ENCODE assay signal across 23 cellular contexts in genomic region chr6:35566794-35567193, GRCh38. TPM values are rescaled to one million over a fixed set of nuclear protein-coding genes. Genes with fewer than 3 reads are reported as not detected.
DNase-seq lines count a peak whose midpoint lies in the region; ATAC-seq, FAIRE-seq and TF ChIP-seq lines count a peak whose summit lies in the region.
"Had no signal": no experiment of that assay in that cellular context is flagged by ENCODE, and none has a peak within 500 bp of the region (broad histone marks: within the 10 kb centered on the region; RNA-seq: fewer than 3 reads in every experiment).

No MANE protein-coding gene starts in this region.

- TF ChIP-seq CTCF in HepG2 (CRISPR knock-in tag; IDR thresholded peaks at IDR 0.05) = no peak
- TF ChIP-seq CTCF in right lobe of liver (IDR thresholded peaks at IDR 0.05) = no peak
- TF ChIP-seq CTCF in K562 (IDR thresholded peaks at IDR 0.05 in 2 of 3, conservative IDR thresholded peaks at IDR 0.05 in 1 of 3; ENCODE audit: insufficient read depth in 2 of 3, low read depth in 1 of 3, low read length in 3 of 3) = no peak
- TF ChIP-seq CTCF in PC-3 (conservative IDR thresholded peaks at IDR 0.05; ENCODE audit: low read depth, low read length) = no peak
- TF ChIP-seq CTCF in type B pancreatic cell (conservative IDR thresholded peaks at IDR 0.05) = no peak

- H2AFZ ChIP-seq in HepG2 (ENCODE audit: low read length) = no peak overlapping the region
- no peak overlapping the region for H2AFZ ChIP-seq in K562 (ENCODE audit: low read depth, low read length)
- H2AFZ ChIP-seq in PC-3 (ENCODE audit: low read length) = no peak overlapping the region
- H2AFZ ChIP-seq: GM23338 had no signal

- H3K27ac ChIP-seq in HepG2 (ENCODE audit: extremely low read length, insufficient read depth, low read length) = no peak overlapping the region
- H3K27ac ChIP-seq in right lobe of liver = no peak overlapping the region
- H3K27ac ChIP-seq in K562 (ENCODE audit: extremely low read depth, low read depth, low read length) = no peak overlapping the region
- H3K27ac ChIP-seq in naive thymus-derived CD4-positive, alpha-beta T cell (ENCODE audit: low read depth, low read length) = no peak overlapping the region
- H3K27ac ChIP-seq in PC-3 (ENCODE audit: low read length) = no peak overlapping the region
- H3K27ac ChIP-seq: BLaER1 treated with 17β-estradiol and CSF1 and Interleukin-3, amounts not matched to agents 10 nM and 100 nM had no signal

- in situ Hi-C loops in HepG2 (cut with HindIII; ENCODE audit: extremely low pct_ligation_motif_present, low pct_unique_long_range_greater_than_20kb) (no loop called here), K562 (cut with MboI) (no loop called here)

- peaks cover 0 to 34% (median 0%) of the 10 kb centered on the region in 5 donors for H3K27me3 Mint-ChIP-seq in naive thymus-derived CD4-positive, alpha-beta T cell
- peaks cover 16% of the 10 kb centered on the region for H3K27me3 Mint-ChIP-seq in type B pancreatic cell

- no peaks in the 10 kb centered on the region for H3K36me3 ChIP-seq in HepG2 (replicated peaks in 1 of 2; ENCODE audit: control insufficient read depth in 1 of 2, insufficient read depth in 2 of 2, low read length in 2 of 2)
- H3K36me3 ChIP-seq in right lobe of liver = peaks cover 0 to under 1% (median 0%) of the 10 kb centered on the region in 4 donors
- no peaks in the 10 kb centered on the region for H3K36me3 ChIP-seq in K562 (ENCODE audit: control insufficient read depth, insufficient read depth, low read length)
- no peaks in the 10 kb centered on the region for H3K36me3 ChIP-seq in naive thymus-derived CD4-positive, alpha-beta T cell (ENCODE audit: control insufficient read depth in 2 of 3, insufficient read depth in 3 of 3, low read length in 3 of 3)
- H3K36me3 ChIP-seq in PC-3 (ENCODE audit: low read depth, low read length) = no peaks in the 10 kb centered on the region

- H3K4me3 ChIP-seq in HepG2 (replicated peaks in 1 of 3; ENCODE audit: insufficient read depth in 1 of 3, low read depth in 2 of 3, low read length in 3 of 3) (no peak overlapping the region), right lobe of liver (no peak overlapping the region), K562 (no peak overlapping the region), PC-3 (ENCODE audit: low read length) (no peak overlapping the region)
- H3K4me3 ChIP-seq in naive thymus-derived CD4-positive, alpha-beta T cell (ENCODE audit: low read length) = no peak overlapping the region
- H3K4me3 ChIP-seq: BLaER1 treated with 17β-estradiol and CSF1 and Interleukin-3, amounts not matched to agents 10 nM and 100 nM; GM12878; GM23338 had no signal

- DNase-seq in HepG2 (ENCODE audit: low spot score) = no peak
- DNase-seq in right lobe of liver = no peak
- DNase-seq in K562 (ENCODE audit: extremely low read depth in 1 of 4, low spot score in 3 of 4) = no peak
- no peak for DNase-seq in naive thymus-derived CD4-positive, alpha-beta T cell
- DNase-seq in stimulated activated effector memory CD8-positive, alpha-beta T cell treated with anti-CD3 and anti-CD28 coated beads, Interleukin-12 subunit alpha, Interleukin-12 subunit beta, amount 100 ng/mL, for 72 hours (ENCODE audit: low spot score in 2 of 2) = no peak
- no peak for DNase-seq in stimulated activated CD4-positive, alpha-beta T cell treated with anti-CD3 and anti-CD28 coated beads, Interleukin-2, amount 100 ng/mL, for 24 hours
- no peak for DNase-seq in PC-3
- no peak for DNase-seq in type B pancreatic cell (ENCODE audit: extremely low spot score, unreplicated experiment)
- DNase-seq: Calu3; CD8-positive, alpha-beta T cell; EL; KG1; NCI-H1417; NCI-H187; NCI-H2227 treated with DMSO at 0.1 percent for 48 hours; NCI-H510A treated with DMSO at 0.1 percent for 48 hours; NCI-H82; RPMI8226; SHP77 treated with DMSO at 0.1 percent for 48 hours had no signal

- POLR2A ChIA-PET in HepG2 (lab: Yijun Ruan, JAX) (no interaction called here), K562 (lab: Yijun Ruan, JAX) (interaction anchor here (0.6 kb wide), 1 partner anchor 13 kb away, joined by 3 read pairs; no protein-coding TSS in a partner anchor), PC-3 (lab: Charles Lee; ENCODE audit: unreplicated experiment) (no interaction called here)
- POLR2A ChIA-PET in naive thymus-derived CD4-positive, alpha-beta T cell (lab: Charles Lee) = interaction anchor here (0.6 kb wide), 2 partner anchors 36 to 901 kb away, joined by 3 to 4 read pairs; no protein-coding TSS in a partner anchor

- no peaks in the 10 kb centered on the region for H3K9me1 ChIP-seq in K562 (ENCODE audit: control insufficient read depth, insufficient read depth, low read length)

- peaks cover 22% of the 10 kb centered on the region for H3K4me1 ChIP-seq in HepG2 (ENCODE audit: insufficient read depth, low read length)
- no peaks in the 10 kb centered on the region for H3K4me1 ChIP-seq in right lobe of liver
- no peaks in the 10 kb centered on the region; a peak in 2 of 5 replicates for H3K4me1 ChIP-seq in K562 (replicated peaks in 1 of 2; ENCODE audit: control insufficient read depth in 2 of 2, insufficient read depth in 2 of 2, low read length in 2 of 2)
- H3K4me1 ChIP-seq in naive thymus-derived CD4-positive, alpha-beta T cell (ENCODE audit: control insufficient read depth in 2 of 2, insufficient read depth in 2 of 2, low read length in 2 of 2) = no peaks in the 10 kb centered on the region
- H3K4me1 ChIP-seq in PC-3 (ENCODE audit: insufficient read depth, low read length) = no peaks in the 10 kb centered on the region

- H3K79me2 ChIP-seq in HepG2 (ENCODE audit: insufficient read depth, low read length) (no peaks in the 10 kb centered on the region), K562 (ENCODE audit: control insufficient read depth, insufficient read depth, low read length) (no peaks in the 10 kb centered on the region), PC-3 (ENCODE audit: low read length) (no peaks in the 10 kb centered on the region)

- H3K36me3 Mint-ChIP-seq in naive thymus-derived CD4-positive, alpha-beta T cell = peaks cover 0 to 8% (median 0%) of the 10 kb centered on the region in 5 donors
- H3K36me3 Mint-ChIP-seq in stimulated activated effector memory CD8-positive, alpha-beta T cell treated with anti-CD3 and anti-CD28 coated beads, Interleukin-12 subunit alpha, Interleukin-12 subunit beta, amount 100 ng/mL, for 72 hours = peaks cover 4% of the 10 kb centered on the region
- no peaks in the 10 kb centered on the region for H3K36me3 Mint-ChIP-seq in type B pancreatic cell

- peaks cover 0 to 47% of the 10 kb centered on the region in 2 experiments; a peak in 4 of 5 replicates for H3K27me3 ChIP-seq in HepG2 (ENCODE audit: control insufficient read depth in 1 of 2, insufficient read depth in 2 of 2, low read length in 2 of 2)
- no peaks in the 10 kb centered on the region for H3K27me3 ChIP-seq in right lobe of liver
- peaks cover 33 to 34% of the 10 kb centered on the region in 2 experiments for H3K27me3 ChIP-seq in K562 (ENCODE audit: control insufficient read depth in 2 of 2, insufficient read depth in 2 of 2, low read length in 2 of 2)
- H3K27me3 ChIP-seq in naive thymus-derived CD4-positive, alpha-beta T cell (ENCODE audit: control insufficient read depth in 2 of 2, insufficient read depth in 2 of 2, low read length in 2 of 2) = no peaks in the 10 kb centered on the region
- H3K27me3 ChIP-seq in PC-3 (ENCODE audit: low read length) = peaks cover 22% of the 10 kb centered on the region
- H3K27me3 ChIP-seq: BLaER1 treated with 17β-estradiol and CSF1 and Interleukin-3, amounts not matched to agents 10 nM and 100 nM had no signal

- peaks cover 4 to 19% (median 9%) of the 10 kb centered on the region in 7 donors for H3K4me1 Mint-ChIP-seq in naive thymus-derived CD4-positive, alpha-beta T cell
- peaks cover 5% of the 10 kb centered on the region for H3K4me1 Mint-ChIP-seq in stimulated activated effector memory CD8-positive, alpha-beta T cell treated with anti-CD3 and anti-CD28 coated beads, Interleukin-12 subunit alpha, Interleukin-12 subunit beta, amount 100 ng/mL, for 72 hours
- no peaks in the 10 kb centered on the region for H3K4me1 Mint-ChIP-seq in type B pancreatic cell (ENCODE audit: unreplicated experiment)

- peaks cover 0 to 11% (median 0%) of the 10 kb centered on the region in 11 donors for H3K9me3 Mint-ChIP-seq in naive thymus-derived CD4-positive, alpha-beta T cell
- no peaks in the 10 kb centered on the region for H3K9me3 Mint-ChIP-seq in stimulated activated effector memory CD8-positive, alpha-beta T cell treated with anti-CD3 and anti-CD28 coated beads, Interleukin-12 subunit alpha, Interleukin-12 subunit beta, amount 100 ng/mL, for 72 hours
- no peaks in the 10 kb centered on the region for H3K9me3 Mint-ChIP-seq in type B pancreatic cell
- H3K9me3 Mint-ChIP-seq: CD8-positive, alpha-beta T cell had no signal

- 28% methylated on average over 8 of the region's 8 CpGs for WGBS in HepG2 (ENCODE audit: low lambda C conversion rate)
- 70% methylated on average over 6 of the region's 8 CpGs for WGBS in right lobe of liver (ENCODE audit: insufficient coverage, low coverage, low lambda C conversion rate, missing lambda C conversion rate)
- WGBS in K562 (ENCODE audit: insufficient coverage, low coverage, missing lambda C conversion rate) = 23% methylated on average over 8 of the region's 8 CpGs

- peak overlapping the region in 6 of 9 donors; percentile 26 to 88 (median 76) for H3K27ac Mint-ChIP-seq in naive thymus-derived CD4-positive, alpha-beta T cell
- peak overlapping the region; percentile 46 for H3K27ac Mint-ChIP-seq in stimulated activated effector memory CD8-positive, alpha-beta T cell treated with anti-CD3 and anti-CD28 coated beads, Interleukin-12 subunit alpha, Interleukin-12 subunit beta, amount 100 ng/mL, for 72 hours
- H3K27ac Mint-ChIP-seq in type B pancreatic cell = no peak overlapping the region
- H3K27ac Mint-ChIP-seq: CD8-positive, alpha-beta T cell; GM23338 had no signal

- H4K20me1 ChIP-seq in HepG2 (ENCODE audit: insufficient read depth, low read length) = no peaks in the 10 kb centered on the region
- no peaks in the 10 kb centered on the region for H4K20me1 ChIP-seq in K562 (replicated peaks; ENCODE audit: control insufficient read depth, insufficient read depth, low read length)
- no peaks in the 10 kb centered on the region for H4K20me1 ChIP-seq in PC-3 (ENCODE audit: low read length)
- H4K20me1 ChIP-seq: BLaER1 treated with 17β-estradiol and CSF1 and Interleukin-3, amounts not matched to agents 10 nM and 100 nM had no signal

- ATAC-seq in HepG2 (no peak), right lobe of liver (no peak), K562 (no peak), PC-3 (no peak)
- no peak for ATAC-seq in naive thymus-derived CD4-positive, alpha-beta T cell
- no peak for ATAC-seq in stimulated activated effector memory CD8-positive, alpha-beta T cell treated with anti-CD3 and anti-CD28 coated beads, Interleukin-12 subunit alpha, Interleukin-12 subunit beta, amount 100 ng/mL, for 72 hours
- ATAC-seq: CD8-positive, alpha-beta T cell; GM12878; GM23338 had no signal

- H3K9me3 ChIP-seq in HepG2 (ENCODE audit: low read length) = peaks cover 6% of the 10 kb centered on the region; the same call in 1 of the 2 replicates
- H3K9me3 ChIP-seq in right lobe of liver = no peaks in the 10 kb centered on the region
- H3K9me3 ChIP-seq in K562 (replicated peaks; ENCODE audit: control insufficient read depth, insufficient read depth, low read depth, low read length) = peaks cover 7% of the 10 kb centered on the region; the same call in 1 of the 2 replicates
- H3K9me3 ChIP-seq in naive thymus-derived CD4-positive, alpha-beta T cell (ENCODE audit: control insufficient read depth in 2 of 3, low read length in 3 of 3) = no peaks in the 10 kb centered on the region
- H3K9me3 ChIP-seq in PC-3 (ENCODE audit: low read length) = peaks cover 3% of the 10 kb centered on the region; the same call in 1 of the 2 replicates

- TF ChIP-seq RAD21 in HepG2 (CRISPR knock-in tag; IDR thresholded peaks at IDR 0.05) (no peak), K562 (CRISPR knock-in tag; conservative IDR thresholded peaks at IDR 0.05 in 1 of 2, IDR thresholded peaks at IDR 0.05 in 1 of 2) (no peak)

- H3F3A ChIP-seq in PC-3 (ENCODE audit: low read length, unreplicated experiment) = no peaks in the 10 kb centered on the region

- H3K4me2 ChIP-seq in HepG2 (ENCODE audit: low read depth, low read length) = no peak overlapping the region
- no peak overlapping the region for H3K4me2 ChIP-seq in K562 (ENCODE audit: insufficient read depth, low read length)
- H3K4me2 ChIP-seq in PC-3 (ENCODE audit: low read length) = no peak overlapping the region
- H3K4me2 ChIP-seq: BLaER1 treated with 17β-estradiol and CSF1 and Interleukin-3, amounts not matched to agents 10 nM and 100 nM; GM23338 had no signal

- FAIRE-seq in HepG2 (lab: Jason Lieb, UNC) (no peak), K562 (lab: Jason Lieb, UNC) (no peak)
- FAIRE-seq: GM12878 had no signal

- H3K4me3 Mint-ChIP-seq in naive thymus-derived CD4-positive, alpha-beta T cell = peak overlapping the region in 2 of 10 donors; percentile 30 to 44
- no peak overlapping the region for H3K4me3 Mint-ChIP-seq in stimulated activated effector memory CD8-positive, alpha-beta T cell treated with anti-CD3 and anti-CD28 coated beads, Interleukin-12 subunit alpha, Interleukin-12 subunit beta, amount 100 ng/mL, for 72 hours
- no peak overlapping the region for H3K4me3 Mint-ChIP-seq in type B pancreatic cell
- H3K4me3 Mint-ChIP-seq: CD8-positive, alpha-beta T cell; GM23338 had no signal

- TF ChIP-seq EP300 in HepG2 (IDR thresholded peaks at IDR 0.05; ENCODE audit: low read depth in 2 of 2, low read length in 2 of 2) (no peak), HepG2 (CRISPR knock-in tag; IDR thresholded peaks at IDR 0.05; ENCODE audit: borderline replicate concordance) (no peak), K562 (IDR thresholded peaks at IDR 0.05; ENCODE audit: low read length) (no peak)

- BruUV-seq in HepG2 (replicated peaks; lab: Mats Ljungman, UMichigan) (no TSS peak), K562 (replicated peaks; lab: Mats Ljungman, UMichigan) (no TSS peak), PC-3 (replicated peaks; lab: Mats Ljungman, UMichigan) (no TSS peak)

- CTCF ChIA-PET in HepG2 (lab: Yijun Ruan, JAX; ENCODE audit: low intra/inter-chr PET ratio, low total read pairs) (no interaction called here), K562 (lab: Yijun Ruan, JAX; ENCODE audit: low intra/inter-chr PET ratio) (interaction anchor here (0.7 kb wide), 1 partner anchor 61 kb away, joined by 4 read pairs; no protein-coding TSS in a partner anchor), PC-3 (lab: Charles Lee) (no interaction called here)
- CTCF ChIA-PET in naive thymus-derived CD4-positive, alpha-beta T cell (lab: Charles Lee) = interaction anchor here (1.5 kb wide), 1 partner anchor 171 kb away, joined by 7 read pairs; no protein-coding TSS in a partner anchor

- no peak for TF ChIP-seq POLR2A in HepG2 (IDR thresholded peaks at IDR 0.05; ENCODE audit: insufficient read depth in 1 of 2, low read depth in 2 of 2, low read length in 2 of 2)
- TF ChIP-seq POLR2A in right lobe of liver (IDR thresholded peaks at IDR 0.05) = no peak
- no peak for TF ChIP-seq POLR2A in K562 (conservative IDR thresholded peaks at IDR 0.05)

- H3K9ac ChIP-seq in HepG2 (ENCODE audit: insufficient read depth, low read depth, low read length) = no peak overlapping the region
- no peak overlapping the region for H3K9ac ChIP-seq in K562 (ENCODE audit: insufficient read depth in 1 of 2, low read depth in 2 of 2, low read length in 2 of 2)
- no peak overlapping the region for H3K9ac ChIP-seq in PC-3 (ENCODE audit: low read length)
- H3K9ac ChIP-seq: BLaER1 treated with 17β-estradiol and CSF1 and Interleukin-3, amounts not matched to agents 10 nM and 100 nM had no signal

- no peaks in the 10 kb centered on the region for H3K9me2 ChIP-seq in PC-3 (replicated peaks; ENCODE audit: low read length)

- intact Hi-C loops in HepG2 (cut with micrococcal nuclease; ENCODE audit: unreplicated experiment) = no loop called here
- intact Hi-C loops in right lobe of liver (cut with DNase I) = loop anchor here in 1 of 2 donors (10.0 kb wide), 1 partner anchor 168 kb away; the partner anchor contains the start of gene ARMC12
- intact Hi-C loops in K562 (cut with micrococcal nuclease) = no loop called here
- intact Hi-C loops in naive thymus-derived CD4-positive, alpha-beta T cell (cut with micrococcal nuclease) = loop anchor here in 1 of 2 donors (5.0 kb wide), 1 partner anchor 44 kb away; no protein-coding TSS in a partner anchor
- intact Hi-C loops in PC-3 (cut with micrococcal nuclease) = no loop called here

RNA-seq across cellular contexts. Expression of gene TULP1, which starts 54.1 kb away (rescaled TPM):
- total RNA-seq in HepG2 (2016; rRNA removed; fragmentation: Illumina TruSeq; extraction: Trizol) = not detected in 2 replicates
- total RNA-seq in HepG2 (2016; cell fraction: cytosol; rRNA removed; fragmentation: Illumina TruSeq; extraction: Trizol; ENCODE audit: low read depth) = 0.35 TPM in 1 of 2 replicates, not detected in the other
- total RNA-seq in HepG2 (2016; cell fraction: insoluble cytoplasmic fraction; rRNA removed; fragmentation: Illumina TruSeq; extraction: Trizol) = not detected in 2 replicates
- total RNA-seq in HepG2 (2016; cell fraction: membrane; rRNA removed; fragmentation: Illumina TruSeq; extraction: Trizol) = not detected in 2 replicates
- not detected in 2 replicates for total RNA-seq in HepG2 (2016; cell fraction: nucleus; rRNA removed; fragmentation: Illumina TruSeq; extraction: Trizol)
- polyA plus RNA-seq in HepG2 (2011; rRNA removed) = not detected in 2 replicates
- not detected in 2 replicates for polyA plus RNA-seq in HepG2 (2011; cell fraction: cytosol; rRNA removed)
- polyA plus RNA-seq in HepG2 (2011; cell fraction: nucleus; rRNA removed) = not detected in 2 replicates
- polyA plus RNA-seq in HepG2 (2012) = not detected in 2 replicates
- polyA plus RNA-seq in HepG2 (2016; cell fraction: cytosol; fragmentation: Illumina TruSeq; extraction: Trizol; ENCODE audit: low read depth) = not detected in 2 replicates
- polyA plus RNA-seq in HepG2 (2016; cell fraction: insoluble cytoplasmic fraction; fragmentation: Illumina TruSeq; extraction: Trizol; ENCODE audit: low read depth) = not detected in 2 replicates
- not detected in 2 replicates for polyA plus RNA-seq in HepG2 (2016; cell fraction: membrane; fragmentation: Illumina TruSeq; extraction: Trizol; ENCODE audit: low read depth)
- polyA plus RNA-seq in HepG2 (2016; cell fraction: nucleus; fragmentation: Illumina TruSeq; extraction: Trizol; ENCODE audit: insufficient read depth, low read depth) = not detected in 2 replicates
- not detected in 2 replicates for polyA minus RNA-seq in HepG2 (2011; rRNA and poly(A)+ RNA removed; ENCODE audit: low replicate concordance)
- not detected in 2 replicates for polyA minus RNA-seq in HepG2 (2011; cell fraction: cytosol; rRNA and poly(A)+ RNA removed)
- not detected in 2 replicates for polyA minus RNA-seq in HepG2 (2011; cell fraction: nucleus; rRNA and poly(A)+ RNA removed)
- total RNA-seq in right lobe of liver = not detected
- not detected in 2 replicates for total RNA-seq in K562 (2011; cell fraction: chromatin; rRNA removed; ENCODE audit: low replicate concordance)
- total RNA-seq in K562 (2011; cell fraction: nucleolus; rRNA removed) = not detected in 2 replicates
- total RNA-seq in K562 (2011; cell fraction: nucleoplasm; rRNA removed) = not detected in 2 replicates
- total RNA-seq in K562 (2014; rRNA removed) = 0.16 TPM in 1 of 2 replicates, not detected in the other
- total RNA-seq in K562 (2014; rRNA removed; fragmentation: Illumina TruSeq; extraction: Trizol) = not detected in 2 replicates
- not detected in 2 replicates for total RNA-seq in K562 (2015; rRNA removed; fragmentation: Illumina TruSeq; extraction: Trizol)
- 0.09 TPM in 2 replicates for total RNA-seq in K562 (2021)
- 0.05 TPM in 1 of 2 replicates, not detected in the other for polyA plus RNA-seq in K562 (2011; rRNA removed)
- 0.07 TPM in 1 of 2 replicates, not detected in the other for polyA plus RNA-seq in K562 (2011; cell fraction: cytosol; rRNA removed)
- polyA plus RNA-seq in K562 (2011; cell fraction: nucleus; rRNA removed) = 0.06 and 0.09 TPM in 2 replicates
- polyA plus RNA-seq in K562 (2012) = 0.06 and 0.17 TPM in 2 replicates
- 0.10 TPM in 1 of 2 replicates, not detected in the other for polyA plus RNA-seq in K562 (2014; fragmentation: Illumina TruSeq; extraction: Trizol)
- under 1 TPM in 1 of 2 experiments, not detected in 1; 0.06 TPM for polyA plus RNA-seq in K562 (2014; fragmentation: Nextera tagmentation; extraction: Ambion mirVana)
- 0.17 TPM in 1 of 2 replicates, not detected in the other for polyA plus RNA-seq in K562 (2014; rRNA removed)
- polyA minus RNA-seq in K562 (2011; rRNA and poly(A)+ RNA removed) = not detected in 2 replicates
- not detected in 2 replicates for polyA minus RNA-seq in K562 (2011; cell fraction: cytosol; rRNA and poly(A)+ RNA removed)
- 0.11 TPM in 1 of 2 replicates, not detected in the other for polyA minus RNA-seq in K562 (2011; cell fraction: nucleus; rRNA and poly(A)+ RNA removed)
- not detected for total RNA-seq in naive thymus-derived CD4-positive, alpha-beta T cell
- not detected for polyA plus RNA-seq in naive thymus-derived CD4-positive, alpha-beta T cell
- not detected in 2 replicates for total RNA-seq in PC-3 (2014; rRNA removed)
- 0.14 TPM in 1 of 2 replicates, not detected in the other for total RNA-seq in type B pancreatic cell (ENCODE audit: low replicate concordance)
- total RNA-seq: A673; Calu3; CD8-positive, alpha-beta T cell; GM12878 had no signal
- polyA plus RNA-seq: GM12878 had no signal

Comparison
In these comparisons a context has a peak if more than half of its experiments do, and no peak if none do; other contexts are left out.
1. CTCF ChIA-PET loops: an anchor here in K562 (0.7 kb wide) and naive thymus-derived CD4-positive, alpha-beta T cell (1.5 kb wide); none called in HepG2 and PC-3.
2. POLR2A ChIA-PET loops: an anchor here in K562 (0.6 kb wide) and naive thymus-derived CD4-positive, alpha-beta T cell (0.6 kb wide); none called in HepG2 and PC-3.
3. Of the 241 proteins assayed by ChIP-seq in both HepG2 and K562: peak only in HepG2: PATZ1; only in K562: none; in both: none; in neither: 240.